ENCODE assay signal across 15 cellular contexts in the genomic region with DNA sequence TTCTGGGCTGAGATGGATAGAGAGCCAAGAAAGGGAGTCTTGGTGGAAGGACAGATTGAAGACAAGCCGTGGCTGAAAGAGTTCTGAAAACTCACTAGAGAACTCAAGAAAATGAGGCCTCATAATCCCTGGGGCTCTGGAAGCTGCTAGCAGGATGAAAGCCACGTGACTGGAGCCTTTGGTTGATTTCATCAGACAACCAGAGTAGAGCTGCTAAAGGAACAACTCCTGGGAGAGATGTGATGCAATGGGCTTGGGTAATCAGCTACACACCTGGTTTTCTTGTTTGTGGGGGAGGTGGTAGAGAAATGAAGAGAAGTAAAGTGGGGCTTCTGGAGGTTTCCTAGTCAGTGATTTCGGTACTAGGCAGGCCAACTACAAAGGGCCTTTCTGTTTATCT. TPM values are rescaled to one million over a fixed set of nuclear protein-coding genes. Genes with fewer than 3 reads are reported as not detected.
DNase-seq lines count a peak whose midpoint lies in the region; ATAC-seq and TF ChIP-seq lines count a peak whose summit lies in the region.
"Had no signal": no experiment of that assay in that cellular context is flagged by ENCODE, and none has a peak within 500 bp of the region (broad histone marks: within the 10 kb centered on the region; RNA-seq: fewer than 3 reads in every experiment).

No MANE protein-coding gene starts in this region.

- CTCF ChIA-PET in activated CD4-positive, alpha-beta memory T cell treated with anti-CD3 and anti-CD28 coated beads for 36 hours (lab: Charles Lee), result no interaction called here
- CTCF ChIA-PET in activated CD4-positive, alpha-beta memory T cell treated with anti-CD3 and anti-CD28 coated beads, Interleukin-2, amount 10 ng/mL, durations not matched to agents 7 days and 5 days (lab: Charles Lee), result interaction anchor here (1.2 kb wide), 1 partner anchor 148 kb away, joined by 3 read pairs; no protein-coding TSS in a partner anchor
- CTCF ChIA-PET in Panc1 (lab: Charles Lee), result no interaction called here

- in situ Hi-C loops in Panc1 (cut with HindIII; ENCODE audit: low pct_unique_long_range_greater_than_20kb, low sequenced_read_pairs), result no loop called here
- in situ Hi-C loops in gastrocnemius medialis (cut with MboI; ENCODE audit: low sequenced_read_pairs in 4 of 4), result no loop called here

- TSS peak; percentile 78 for BruUV-seq in Panc1 (replicated peaks; lab: Mats Ljungman, UMichigan)

- H3K27ac ChIP-seq in Panc1 (ENCODE audit: low read length) (no peak overlapping the region), gastrocnemius medialis (peak overlapping the region; percentile 52 to 67 (median 56))

- H3K36me3 Mint-ChIP-seq in activated CD4-positive, alpha-beta memory T cell treated with anti-CD3 and anti-CD28 coated beads for 36 hours, result peaks cover 17% of the 10 kb centered on the region
- peaks cover 32% of the 10 kb centered on the region for H3K36me3 Mint-ChIP-seq in activated CD4-positive, alpha-beta memory T cell treated with anti-CD3 and anti-CD28 coated beads, Interleukin-2, amount 10 ng/mL, durations not matched to agents 7 days and 5 days (ENCODE audit: low read depth)

- POLR2A ChIA-PET in activated CD4-positive, alpha-beta memory T cell treated with anti-CD3 and anti-CD28 coated beads for 36 hours (lab: Charles Lee), result no interaction called here
- POLR2A ChIA-PET in activated CD4-positive, alpha-beta memory T cell treated with anti-CD3 and anti-CD28 coated beads, Interleukin-2, amount 10 ng/mL, durations not matched to agents 7 days and 5 days (lab: Charles Lee), result interaction anchor here (0.6 to 1.3 kb wide), 3 partner anchors 11 to 286 kb away, joined by 3 to 5 read pairs (median 4); a partner anchor contains a TSS
- POLR2A ChIA-PET in Panc1 (lab: Charles Lee), result no interaction called here

- no peaks in the 10 kb centered on the region for H3K27me3 ChIP-seq in Panc1 (ENCODE audit: control insufficient read depth, insufficient read depth, low read length)
- no peaks in the 10 kb centered on the region for H3K27me3 ChIP-seq in gastrocnemius medialis

- no peaks in the 10 kb centered on the region for H3K9me3 Mint-ChIP-seq in activated CD4-positive, alpha-beta memory T cell treated with anti-CD3 and anti-CD28 coated beads for 36 hours
- no peaks in the 10 kb centered on the region for H3K9me3 Mint-ChIP-seq in activated CD4-positive, alpha-beta memory T cell treated with anti-CD3 and anti-CD28 coated beads, Interleukin-2, amount 10 ng/mL, durations not matched to agents 7 days and 5 days
- H3K9me3 Mint-ChIP-seq: naive thymus-derived CD4-positive, alpha-beta T cell; stimulated activated memory B cell treated with anti-CD40 and anti-IgM and Interleukin-4, amounts not matched to agents 10 μg/mL and 1 μg/mL and 100 μg/mL, for 72 hours had no signal

- intact Hi-C loops in activated CD4-positive, alpha-beta memory T cell treated with anti-CD3 and anti-CD28 coated beads for 36 hours (cut with micrococcal nuclease), result no loop called here
- intact Hi-C loops in Panc1 (cut with micrococcal nuclease; ENCODE audit: unreplicated experiment), result no loop called here
- intact Hi-C loops in gastrocnemius medialis (cut with DNase I; ENCODE audit: low total_unique reads), result no loop called here

- TF ChIP-seq POLR2A in gastrocnemius medialis (IDR thresholded peaks at IDR 0.05), result no peak

- H3K27ac Mint-ChIP-seq in activated CD4-positive, alpha-beta memory T cell treated with anti-CD3 and anti-CD28 coated beads for 36 hours, result peak overlapping the region; percentile 3
- H3K27ac Mint-ChIP-seq in activated CD4-positive, alpha-beta memory T cell treated with anti-CD3 and anti-CD28 coated beads, Interleukin-2, amount 10 ng/mL, durations not matched to agents 7 days and 5 days, result no peak overlapping the region
- H3K27ac Mint-ChIP-seq: stimulated activated memory B cell treated with anti-CD40 and anti-IgM and Interleukin-4, amounts not matched to agents 10 μg/mL and 1 μg/mL and 100 μg/mL, for 72 hours had no signal

- H3K36me3 ChIP-seq in Panc1 (ENCODE audit: control insufficient read depth, insufficient read depth, low read length), result peaks cover 11% of the 10 kb centered on the region
- peaks cover 0 to 59% of the 10 kb centered on the region in 2 donors for H3K36me3 ChIP-seq in gastrocnemius medialis

- no peak for DNase-seq in activated CD4-positive, alpha-beta memory T cell treated with anti-CD3 and anti-CD28 coated beads for 36 hours
- no peak for DNase-seq in activated CD4-positive, alpha-beta memory T cell treated with anti-CD3 and anti-CD28 coated beads, Interleukin-2, amount 10 ng/mL, durations not matched to agents 7 days and 5 days
- DNase-seq in Panc1 (ENCODE audit: low read depth, low spot score) (no peak), fibroblast of pulmonary artery (ENCODE audit: low read depth) (peak; percentile 50), gastrocnemius medialis (peak; percentile 61 to 79), hepatic stellate cell (ENCODE audit: low spot score) (no peak), NCI-H2196 treated with DMSO at 0.1 percent for 48 hours (lab: John Stamatoyannopoulos, UW; ENCODE audit: unreplicated experiment) (no peak)
- DNase-seq: AML-193; aorta; KBM-7; naive thymus-derived CD4-positive, alpha-beta T cell; NCI-H510A treated with DMSO at 0.1 percent for 48 hours had no signal

- H3K4me3 Mint-ChIP-seq in activated CD4-positive, alpha-beta memory T cell treated with anti-CD3 and anti-CD28 coated beads for 36 hours, result no peak overlapping the region
- H3K4me3 Mint-ChIP-seq in activated CD4-positive, alpha-beta memory T cell treated with anti-CD3 and anti-CD28 coated beads, Interleukin-2, amount 10 ng/mL, durations not matched to agents 7 days and 5 days, result no peak overlapping the region
- H3K4me3 Mint-ChIP-seq: naive thymus-derived CD4-positive, alpha-beta T cell; stimulated activated memory B cell treated with anti-CD40 and anti-IgM and Interleukin-4, amounts not matched to agents 10 μg/mL and 1 μg/mL and 100 μg/mL, for 72 hours had no signal

- no peaks in the 10 kb centered on the region for H3K27me3 Mint-ChIP-seq in activated CD4-positive, alpha-beta memory T cell treated with anti-CD3 and anti-CD28 coated beads for 36 hours
- H3K27me3 Mint-ChIP-seq in activated CD4-positive, alpha-beta memory T cell treated with anti-CD3 and anti-CD28 coated beads, Interleukin-2, amount 10 ng/mL, durations not matched to agents 7 days and 5 days, result no peaks in the 10 kb centered on the region
- H3K27me3 Mint-ChIP-seq: naive thymus-derived CD4-positive, alpha-beta T cell; stimulated activated memory B cell treated with anti-CD40 and anti-IgM and Interleukin-4, amounts not matched to agents 10 μg/mL and 1 μg/mL and 100 μg/mL, for 72 hours had no signal

- H3K4me1 Mint-ChIP-seq in activated CD4-positive, alpha-beta memory T cell treated with anti-CD3 and anti-CD28 coated beads for 36 hours (ENCODE audit: low read depth), result no peaks in the 10 kb centered on the region
- H3K4me1 Mint-ChIP-seq in activated CD4-positive, alpha-beta memory T cell treated with anti-CD3 and anti-CD28 coated beads, Interleukin-2, amount 10 ng/mL, durations not matched to agents 7 days and 5 days, result peaks cover 1% of the 10 kb centered on the region
- H3K4me1 Mint-ChIP-seq: stimulated activated memory B cell treated with anti-CD40 and anti-IgM and Interleukin-4, amounts not matched to agents 10 μg/mL and 1 μg/mL and 100 μg/mL, for 72 hours had no signal

- H3K9me3 ChIP-seq in Panc1 (ENCODE audit: control insufficient read depth, insufficient read depth, low read depth, low read length) (no peaks in the 10 kb centered on the region), gastrocnemius medialis (no peaks in the 10 kb centered on the region)

- no peak for ATAC-seq in Panc1
- ATAC-seq in gastrocnemius medialis, result peak; percentile 89 to 94
- ATAC-seq in activated CD4-positive, CD25-positive, alpha-beta regulatory T cell treated with anti-CD3 and anti-CD28 coated beads, Interleukin-2, amount 50 U/mL, for 24 hours, result no peak
- ATAC-seq: naive thymus-derived CD4-positive, alpha-beta T cell; SK-N-SH treated with all-trans-retinoic acid at 6 μM for 48 hours; stimulated activated memory B cell treated with anti-CD40 and anti-IgM and Interleukin-4, amounts not matched to agents 10 μg/mL and 1 μg/mL and 100 μg/mL, for 72 hours had no signal

- TF ChIP-seq CTCF in Panc1 (IDR thresholded peaks at IDR 0.05) (no peak), fibroblast of pulmonary artery (IDR thresholded peaks at IDR 0.05; ENCODE audit: low read length, missing control alignments) (no peak), gastrocnemius medialis (IDR thresholded peaks at IDR 0.05 in 4 of 5, conservative IDR thresholded peaks at IDR 0.05 in 1 of 5) (no peak)

- H3K4me1 ChIP-seq in Panc1 (ENCODE audit: control insufficient read depth, insufficient read depth, low read length) (no peaks in the 10 kb centered on the region), gastrocnemius medialis (peaks cover 8 to 13% of the 10 kb centered on the region in 2 donors)

- H3K4me3 ChIP-seq in Panc1 (ENCODE audit: low read depth in 2 of 2, low read length in 2 of 2), result no peak overlapping the region
- no peak overlapping the region for H3K4me3 ChIP-seq in fibroblast of pulmonary artery (replicated peaks; ENCODE audit: low read depth, low read length)
- H3K4me3 ChIP-seq in gastrocnemius medialis, result no peak overlapping the region

RNA-seq across cellular contexts. Expression of a gene that starts 13.4 kb away (rescaled TPM):
- 10 to 100 TPM; 19.2 to 20.2 TPM for total RNA-seq in activated CD4-positive, alpha-beta memory T cell treated with anti-CD3 and anti-CD28 coated beads for 36 hours
- 10 to 100 TPM; 14.7 to 16.3 TPM for total RNA-seq in activated CD4-positive, alpha-beta memory T cell treated with anti-CD3 and anti-CD28 coated beads, Interleukin-2, amount 10 ng/mL, durations not matched to agents 7 days and 5 days
- total RNA-seq in Panc1 (2021; ENCODE audit: unreplicated experiment) (50.5 TPM), gastrocnemius medialis (10 to 100 TPM; 17.3 to 29.5 (median 22.0) TPM)
- 22.0 TPM for polyA plus RNA-seq in Panc1 (2012; ENCODE audit: insufficient read length)

RNA-seq across cellular contexts. Expression of a gene that starts 21.9 kb away (rescaled TPM):
- total RNA-seq in activated CD4-positive, alpha-beta memory T cell treated with anti-CD3 and anti-CD28 coated beads for 36 hours, result 10 to 100 TPM; 79.8 to 84.0 TPM
- total RNA-seq in activated CD4-positive, alpha-beta memory T cell treated with anti-CD3 and anti-CD28 coated beads, Interleukin-2, amount 10 ng/mL, durations not matched to agents 7 days and 5 days, result 10 to 100 TPM; 92.1 to 93.9 TPM
- total RNA-seq in Panc1 (2021; ENCODE audit: unreplicated experiment) (47.9 TPM), gastrocnemius medialis (10 to 100 TPM; 22.5 to 42.4 (median 29.8) TPM)
- polyA plus RNA-seq in Panc1 (2012; ENCODE audit: insufficient read length), result 44.5 TPM

RNA-seq across cellular contexts. Expression of a gene that starts 43.8 kb away (rescaled TPM):
- 10 to 100 TPM; 41.4 to 41.6 TPM for total RNA-seq in activated CD4-positive, alpha-beta memory T cell treated with anti-CD3 and anti-CD28 coated beads for 36 hours
- total RNA-seq in activated CD4-positive, alpha-beta memory T cell treated with anti-CD3 and anti-CD28 coated beads, Interleukin-2, amount 10 ng/mL, durations not matched to agents 7 days and 5 days, result 10 to 100 TPM; 35.0 to 36.4 TPM
- total RNA-seq in Panc1 (2021; ENCODE audit: unreplicated experiment), result 59.9 TPM
- 30.6 TPM for polyA plus RNA-seq in Panc1 (2012; ENCODE audit: insufficient read length)
- 10 to 100 TPM; 24.0 to 65.4 (median 47.0) TPM for total RNA-seq in gastrocnemius medialis

Comparison
In these comparisons a context has a peak if more than half of its experiments do, and no peak if none do; other contexts are left out.
1. DNase-seq: peak in fibroblast of pulmonary artery (single experiment) and gastrocnemius medialis (2 of 2); none in activated CD4-positive, alpha-beta memory T cell treated with anti-CD3 and anti-CD28 coated beads for 36 hours (single experiment), activated CD4-positive, alpha-beta memory T cell treated with anti-CD3 and anti-CD28 coated beads, Interleukin-2, amount 10 ng/mL, durations not matched to agents 7 days and 5 days (single experiment), Panc1 (single experiment), hepatic stellate cell (single experiment) and NCI-H2196 treated with DMSO at 0.1 percent for 48 hours (single experiment).
2. ATAC-seq: peak in gastrocnemius medialis (2 of 2); none in Panc1 (single experiment) and activated CD4-positive, CD25-positive, alpha-beta regulatory T cell treated with anti-CD3 and anti-CD28 coated beads, Interleukin-2, amount 50 U/mL, for 24 hours (0 of 2).